In the genomic region with DNA sequence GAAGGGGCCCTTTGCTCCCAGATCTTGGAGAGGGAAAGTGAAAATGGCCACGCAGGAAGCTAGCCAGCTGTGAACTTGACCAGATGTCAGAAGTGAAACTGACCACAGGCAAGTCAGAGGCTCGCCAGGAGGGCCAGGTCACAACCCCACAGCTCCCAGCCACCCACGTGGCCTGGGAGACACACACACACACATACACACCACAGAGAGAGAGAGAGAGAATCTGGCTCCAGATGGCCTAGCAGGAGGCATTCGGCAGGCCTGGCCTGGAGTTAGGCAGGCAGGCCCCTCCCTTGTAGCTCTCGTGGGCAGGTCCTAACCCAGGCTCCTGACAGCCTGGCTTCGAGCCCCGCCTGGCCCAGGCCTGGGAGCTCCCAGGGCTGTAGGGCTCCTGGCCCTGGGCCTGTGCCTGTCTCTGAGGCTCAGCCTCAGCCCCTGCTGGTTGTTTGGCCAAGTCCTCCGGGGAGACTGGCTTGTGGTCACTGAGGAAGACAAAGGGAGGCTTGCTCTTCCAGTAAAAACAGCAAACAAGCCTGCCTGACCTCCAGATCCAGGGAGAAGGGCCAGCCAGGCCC, we compare ENCODE assay signal across 8 cellular contexts. TPM values are rescaled to one million over a fixed set of nuclear protein-coding genes. Genes with fewer than 3 reads are reported as not detected.
DNase-seq lines count a peak whose midpoint lies in the region; ATAC-seq and TF ChIP-seq lines count a peak whose summit lies in the region.

No MANE protein-coding gene starts in this region.

- H3K27ac ChIP-seq in RWPE1, result peak overlapping the region; percentile 88
- peak overlapping the region; percentile 81 to 85 (median 84) for H3K27ac ChIP-seq in esophagus muscularis mucosa (replicated peaks in 1 of 4)
- peak overlapping the region; percentile 83 for H3K27ac ChIP-seq in muscle layer of duodenum (ENCODE audit: low read length)

- ATAC-seq in GM19043 (IDR thresholded peaks at IDR 0.05; ENCODE audit: low read depth, unreplicated experiment), result peak; percentile 77
- ATAC-seq in HG03280 (IDR thresholded peaks at IDR 0.05; ENCODE audit: unreplicated experiment), result peak; percentile 82

- CTCF ChIA-PET in RWPE1 (lab: Yijun Ruan, JAX), result interaction anchor here (1.0 to 2.3 kb wide), 3 partner anchors 7 to 41 kb away, joined by 3 to 12 read pairs (median 3); no protein-coding TSS in a partner anchor

- H3K4me1 ChIP-seq in esophagus muscularis mucosa (peaks cover 23 to 44% (median 32%) of the 10 kb centered on the region in 4 donors), muscle layer of duodenum (ENCODE audit: control insufficient read depth in 1 of 2, insufficient read depth in 2 of 2, low read length in 2 of 2) (peaks cover 17 to 30% of the 10 kb centered on the region in 2 donors)

- TF ChIP-seq CTCF in RWPE1 (conservative IDR thresholded peaks at IDR 0.05; ENCODE audit: low read depth), result no peak
- peak; percentile 25 to 48 (median 32) for TF ChIP-seq CTCF in esophagus muscularis mucosa (IDR thresholded peaks at IDR 0.05)

- H3K4me3 ChIP-seq in esophagus muscularis mucosa, result peak overlapping the region in 2 of 4 donors; percentile 4 to 8
- H3K4me3 ChIP-seq in muscle layer of duodenum (ENCODE audit: low read depth in 1 of 2, low read length in 2 of 2), result no peak overlapping the region

- no peak for TF ChIP-seq EP300 in esophagus muscularis mucosa (IDR thresholded peaks at IDR 0.05)

- no peaks in the 10 kb centered on the region for H3K27me3 ChIP-seq in esophagus muscularis mucosa
- H3K27me3 ChIP-seq in muscle layer of duodenum (ENCODE audit: low read depth, low read length), result no peaks in the 10 kb centered on the region

- intact Hi-C loops in esophagus muscularis mucosa (cut with DNase I), result no loop called here

- H3K9me3 ChIP-seq in esophagus muscularis mucosa (no peaks in the 10 kb centered on the region), muscle layer of duodenum (ENCODE audit: control insufficient read depth in 1 of 2, low read length in 2 of 2) (no peaks in the 10 kb centered on the region)

- WGBS in esophagus muscularis mucosa, result 13% methylated on average over 3 of the region's 8 CpGs

- H3K36me3 ChIP-seq in esophagus muscularis mucosa (peaks cover 0 to 3% (median 0%) of the 10 kb centered on the region in 4 donors), muscle layer of duodenum (ENCODE audit: control insufficient read depth in 1 of 2, insufficient read depth in 2 of 2, low read length in 2 of 2) (no peaks in the 10 kb centered on the region)

- DNase-seq in AG08396 (ENCODE audit: low spot score), result peak; percentile 96
- DNase-seq in RWPE1 (ENCODE audit: low spot score), result peak; percentile 48
- no peak for DNase-seq in esophagus muscularis mucosa (ENCODE audit: extremely low spot score)
- no peak for DNase-seq in DMS114 treated with DMSO at 0.1 percent for 48 hours (lab: John Stamatoyannopoulos, UW; ENCODE audit: unreplicated experiment)
- DNase-seq in activated CD8-positive, alpha-beta memory T cell treated with anti-CD3 and anti-CD28 coated beads, Interleukin-2, amount 50 U/mL, for 48 hours, result no peak

- POLR2A ChIA-PET in RWPE1 (lab: Yijun Ruan, JAX; ENCODE audit: low non-redundant PET), result interaction anchor here (0.5 kb wide), 1 partner anchor 31 kb away, joined by 3 read pairs; no protein-coding TSS in a partner anchor

- TF ChIP-seq POLR2A in esophagus muscularis mucosa (IDR thresholded peaks at IDR 0.05; ENCODE audit: low read depth), result no peak

RNA-seq across cellular contexts. Expression of gene NGFR, which starts 20.2 kb away (rescaled TPM):
- 10 to 100 TPM; 12.9 to 31.6 (median 22.6) TPM for total RNA-seq in esophagus muscularis mucosa

Comparison
In these comparisons a context has a peak if more than half of its experiments do, and no peak if none do; other contexts are left out.
1. DNase-seq: peak in AG08396 (single experiment) and RWPE1 (single experiment); none in esophagus muscularis mucosa (single experiment), DMS114 treated with DMSO at 0.1 percent for 48 hours (single experiment) and activated CD8-positive, alpha-beta memory T cell treated with anti-CD3 and anti-CD28 coated beads, Interleukin-2, amount 50 U/mL, for 48 hours (single experiment).
2. Peak in every context shown above with its lines, with median percentiles within 50 percentile points of each other: H3K27ac ChIP-seq.